1 cellular context compared by ENCODE assay signal in genomic region chr17:74453665-74454196, GRCh38.
TF ChIP-seq lines count a peak whose summit lies in the region.

No MANE protein-coding gene starts in this region.

TF ChIP-seq in SK-N-SH, 30 proteins besides CTCF, POLR2A, EP300 and RAD21 (continued from another document):
- no peak for TF ChIP-seq TCF12 (IDR thresholded peaks at IDR 0.05)
- no peak for TF ChIP-seq MEF2A (IDR thresholded peaks at IDR 0.05; ENCODE audit: borderline replicate concordance, low read depth)
